Comparison of ENCODE assay signal across 8 cellular contexts in the genomic region with DNA sequence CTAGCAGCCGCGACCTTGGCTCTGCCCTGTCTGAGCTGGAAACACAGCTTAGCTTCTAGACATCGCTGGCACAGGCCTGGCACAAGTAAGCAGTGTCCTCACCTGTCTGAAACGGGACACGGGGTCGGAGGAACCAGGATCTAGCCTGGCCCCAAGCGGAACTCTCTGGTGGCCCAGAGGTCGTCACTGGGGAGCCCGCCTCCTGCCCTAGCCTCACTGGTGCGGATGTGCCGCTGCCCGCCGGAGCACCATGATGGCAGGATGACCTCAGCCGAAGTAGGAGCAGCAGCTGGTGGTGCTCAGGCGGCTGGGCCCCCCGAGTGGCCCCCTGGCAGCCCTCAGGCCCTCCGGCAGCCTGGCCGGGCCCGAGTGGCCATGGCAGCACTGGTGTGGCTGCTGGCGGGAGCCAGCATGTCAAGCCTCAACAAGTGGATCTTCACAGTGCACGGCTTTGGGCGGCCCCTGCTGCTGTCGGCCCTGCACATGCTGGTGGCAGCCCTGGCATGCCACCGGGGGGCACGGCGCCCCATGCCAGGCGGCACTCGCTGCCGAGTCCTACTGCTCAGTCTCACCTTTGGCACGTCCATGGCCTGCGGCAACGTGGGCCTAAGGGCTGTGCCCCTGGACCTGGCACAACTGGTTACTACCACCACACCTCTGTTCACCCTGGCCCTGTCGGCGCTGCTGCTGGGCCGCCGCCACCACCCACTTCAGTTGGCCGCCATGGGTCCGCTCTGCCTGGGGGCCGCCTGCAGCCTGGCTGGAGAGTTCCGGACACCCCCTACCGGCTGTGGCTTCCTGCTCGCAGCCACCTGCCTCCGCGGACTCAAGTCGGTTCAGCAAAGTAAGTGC. TPM values are rescaled to one million over a fixed set of nuclear protein-coding genes. Genes with fewer than 3 reads are reported as not detected.
DNase-seq lines count a peak whose midpoint lies in the region; ATAC-seq and TF ChIP-seq lines count a peak whose summit lies in the region.

No MANE protein-coding gene starts in this region.

- H3K27me3 Mint-ChIP-seq in CD8-positive, alpha-beta memory T cell: no peaks in the 10 kb centered on the region
- H3K27me3 Mint-ChIP-seq in activated naive CD4-positive, alpha-beta T cell treated with anti-CD3 and anti-CD28 coated beads, Interleukin-2, amount 50 U/mL, for 24 hours: no peaks in the 10 kb centered on the region

- H3K27me3 ChIP-seq in CD8-positive, alpha-beta memory T cell (ENCODE audit: insufficient read depth, low read length, poor library complexity, severe bottlenecking): no peaks in the 10 kb centered on the region
- H3K27me3 ChIP-seq in left ventricle myocardium inferior (ENCODE audit: low read depth) (no peaks in the 10 kb centered on the region), prostate gland (replicated peaks; ENCODE audit: insufficient read depth) (no peaks in the 10 kb centered on the region)

- WGBS in prostate gland: 30% methylated on average over 33 of the region's 45 CpGs

- no peaks in the 10 kb centered on the region for H3K9me3 ChIP-seq in CD8-positive, alpha-beta memory T cell (ENCODE audit: low read length)
- H3K9me3 ChIP-seq in left ventricle myocardium inferior (replicated peaks) (no peaks in the 10 kb centered on the region), prostate gland (no peaks in the 10 kb centered on the region)

- H3K27ac ChIP-seq in CD8-positive, alpha-beta memory T cell (ENCODE audit: low read depth, low read length): peak overlapping the region; percentile 64
- H3K27ac ChIP-seq in left ventricle myocardium inferior (replicated peaks): peak overlapping the region; percentile 94
- H3K27ac ChIP-seq in prostate gland: peak overlapping the region; percentile 79 to 82

- no peak for TF ChIP-seq POLR2A in prostate gland (IDR thresholded peaks at IDR 0.05)

- TF ChIP-seq CTCF in LNCaP clone FGC (IDR thresholded peaks at IDR 0.05; ENCODE audit: control insufficient read depth, extremely low read depth, insufficient read depth) (no peak), left ventricle myocardium inferior (IDR thresholded peaks at IDR 0.05; ENCODE audit: borderline replicate concordance) (no peak), prostate gland (IDR thresholded peaks at IDR 0.05) (no peak)

- peaks cover 35% of the 10 kb centered on the region for H3K4me1 ChIP-seq in CD8-positive, alpha-beta memory T cell (ENCODE audit: insufficient read depth, low read length)
- peaks cover 52% of the 10 kb centered on the region for H3K4me1 ChIP-seq in left ventricle myocardium inferior
- H3K4me1 ChIP-seq in prostate gland (replicated peaks): peaks cover 14% of the 10 kb centered on the region

- DNase-seq in CD8-positive, alpha-beta memory T cell: peak in 3 of 5 donors; percentile 3 to 18 (median 7)
- DNase-seq in LNCaP clone FGC (ENCODE audit: low read depth) (no peak), left ventricle myocardium inferior (peak; percentile 29), prostate gland (ENCODE audit: low spot score) (peak; percentile 7), NCI-H2081 (lab: John Stamatoyannopoulos, UW) (no peak), NCI-H2107 (lab: John Stamatoyannopoulos, UW) (no peak)

- ATAC-seq in HG03159 (IDR thresholded peaks at IDR 0.05; ENCODE audit: unreplicated experiment): no peak

- peaks cover 0 to 5% (median 0%) of the 10 kb centered on the region in 3 donors for H3K36me3 Mint-ChIP-seq in CD8-positive, alpha-beta memory T cell
- peaks cover 7% of the 10 kb centered on the region for H3K36me3 Mint-ChIP-seq in activated naive CD4-positive, alpha-beta T cell treated with anti-CD3 and anti-CD28 coated beads, Interleukin-2, amount 50 U/mL, for 24 hours

- intact Hi-C loops in left ventricle myocardium inferior (cut with micrococcal nuclease) (no loop called here), prostate gland (cut with DNase I) (no loop called here)

- no peaks in the 10 kb centered on the region for H3K9me3 Mint-ChIP-seq in CD8-positive, alpha-beta memory T cell
- no peaks in the 10 kb centered on the region for H3K9me3 Mint-ChIP-seq in activated naive CD4-positive, alpha-beta T cell treated with anti-CD3 and anti-CD28 coated beads, Interleukin-2, amount 50 U/mL, for 24 hours

- POLR2A ChIA-PET in CD8-positive, alpha-beta memory T cell (lab: Charles Lee): interaction anchor here (0.5 to 2.5 kb wide), 5 partner anchors 31 to 651 kb away, joined by 3 to 9 read pairs (median 4); partner anchors contain the start of genes DUSP18, MORC2 and TUG1

- no peaks in the 10 kb centered on the region for H3K36me3 ChIP-seq in CD8-positive, alpha-beta memory T cell (ENCODE audit: insufficient read depth, low read length)
- H3K36me3 ChIP-seq in left ventricle myocardium inferior (peaks cover 4% of the 10 kb centered on the region), prostate gland (no peaks in the 10 kb centered on the region)

- peak overlapping the region; percentile 71 for H3K4me3 ChIP-seq in CD8-positive, alpha-beta memory T cell (ENCODE audit: low read length)
- H3K4me3 ChIP-seq in LNCaP clone FGC (ENCODE audit: low read depth, low read length): peak overlapping the region; percentile 49
- H3K4me3 ChIP-seq in left ventricle myocardium inferior: peak overlapping the region; percentile 79
- H3K4me3 ChIP-seq in prostate gland: peak overlapping the region; percentile 53 to 61

- CTCF ChIA-PET in CD8-positive, alpha-beta memory T cell (lab: Charles Lee): interaction anchor here (1.3 to 4.5 kb wide), 7 partner anchors 12 to 332 kb away, joined by 3 to 48 read pairs (median 14); partner anchors contain the start of genes DUSP18, MORC2, PES1 and TUG1

- peaks cover 18 to 30% (median 21%) of the 10 kb centered on the region in 3 donors for H3K4me1 Mint-ChIP-seq in CD8-positive, alpha-beta memory T cell
- H3K4me1 Mint-ChIP-seq in activated naive CD4-positive, alpha-beta T cell treated with anti-CD3 and anti-CD28 coated beads, Interleukin-2, amount 50 U/mL, for 24 hours: peaks cover 27% of the 10 kb centered on the region

- peak overlapping the region in 7 of 8 donors; percentile 76 to 96 (median 92) for H3K27ac Mint-ChIP-seq in CD8-positive, alpha-beta memory T cell
- no peak overlapping the region for H3K27ac Mint-ChIP-seq in activated naive CD4-positive, alpha-beta T cell treated with anti-CD3 and anti-CD28 coated beads, Interleukin-2, amount 50 U/mL, for 24 hours

- H3K4me3 Mint-ChIP-seq in CD8-positive, alpha-beta memory T cell: peak overlapping the region; percentile 85 to 92 (median 87)
- H3K4me3 Mint-ChIP-seq in activated naive CD4-positive, alpha-beta T cell treated with anti-CD3 and anti-CD28 coated beads, Interleukin-2, amount 50 U/mL, for 24 hours: peak overlapping the region; percentile 92

RNA-seq across cellular contexts. Expression of gene SLC35E4, which starts 0.9 kb away (rescaled TPM):
- 1 to 10 TPM; 7.1 to 8.4 TPM for total RNA-seq in CD8-positive, alpha-beta memory T cell
- 3.3 TPM for polyA plus RNA-seq in CD8-positive, alpha-beta memory T cell
- total RNA-seq in left ventricle myocardium inferior: 3.8 TPM
- total RNA-seq in prostate gland: 10 to 100 TPM in 1 of 2 donors, 1 to 10 TPM in 1; 4.6 to 10.5 TPM

RNA-seq across cellular contexts. Expression of gene TCN2, which starts 29.5 kb away (rescaled TPM):
- under 1 TPM; 0.11 to 0.28 TPM for total RNA-seq in CD8-positive, alpha-beta memory T cell
- polyA plus RNA-seq in CD8-positive, alpha-beta memory T cell: 0.63 TPM
- 14.1 TPM for total RNA-seq in left ventricle myocardium inferior
- total RNA-seq in prostate gland: 10 to 100 TPM; 16.7 to 40.7 TPM

RNA-seq across cellular contexts. Expression of gene DUSP18, which starts 31.2 kb away (rescaled TPM):
- 10 to 100 TPM; 11.4 to 12.5 TPM for total RNA-seq in CD8-positive, alpha-beta memory T cell
- 12.3 TPM for polyA plus RNA-seq in CD8-positive, alpha-beta memory T cell
- total RNA-seq in left ventricle myocardium inferior (2.7 TPM), prostate gland (10 to 100 TPM; 12.5 to 15.6 TPM)

RNA-seq across cellular contexts. Expression of gene PES1, which starts 44.7 kb away (rescaled TPM):
- total RNA-seq in CD8-positive, alpha-beta memory T cell: 100 to 1,000 TPM; 186 to 187 TPM
- polyA plus RNA-seq in CD8-positive, alpha-beta memory T cell: 46.5 TPM
- total RNA-seq in left ventricle myocardium inferior (23.1 TPM), prostate gland (10 to 100 TPM; 41.1 to 79.5 TPM)

RNA-seq across cellular contexts. Expression of gene OSBP2, which starts 58.2 kb away (rescaled TPM):
- total RNA-seq in CD8-positive, alpha-beta memory T cell: under 1 TPM; 0.66 to 0.74 TPM
- polyA plus RNA-seq in CD8-positive, alpha-beta memory T cell: 0.74 TPM
- total RNA-seq in left ventricle myocardium inferior: 22.2 TPM
- 10 to 100 TPM in 1 of 2 donors, 1 to 10 TPM in 1; 4.5 to 16.2 TPM for total RNA-seq in prostate gland

Comparison
In these comparisons a context has a peak if more than half of its experiments do, and no peak if none do; other contexts are left out.
1. DNase-seq: peak in CD8-positive, alpha-beta memory T cell (3 of 5), left ventricle myocardium inferior (single experiment) and prostate gland (single experiment); none in LNCaP clone FGC (single experiment), NCI-H2081 (0 of 2) and NCI-H2107 (single experiment).
2. RNA of gene TCN2, which starts 29.5 kb away (total RNA-seq): 16.7 to 40.7 TPM in prostate gland and 14.1 TPM in left ventricle myocardium inferior (single experiment); 0.11 to 0.28 TPM in CD8-positive, alpha-beta memory T cell; every median in the first group is over 10 times any median in the second.
3. Peak in every context shown above with its lines, with median percentiles within 50 percentile points of each other: H3K27ac ChIP-seq and H3K4me3 ChIP-seq.